ENCODE assay signal across 9 cellular contexts in the genomic region with DNA sequence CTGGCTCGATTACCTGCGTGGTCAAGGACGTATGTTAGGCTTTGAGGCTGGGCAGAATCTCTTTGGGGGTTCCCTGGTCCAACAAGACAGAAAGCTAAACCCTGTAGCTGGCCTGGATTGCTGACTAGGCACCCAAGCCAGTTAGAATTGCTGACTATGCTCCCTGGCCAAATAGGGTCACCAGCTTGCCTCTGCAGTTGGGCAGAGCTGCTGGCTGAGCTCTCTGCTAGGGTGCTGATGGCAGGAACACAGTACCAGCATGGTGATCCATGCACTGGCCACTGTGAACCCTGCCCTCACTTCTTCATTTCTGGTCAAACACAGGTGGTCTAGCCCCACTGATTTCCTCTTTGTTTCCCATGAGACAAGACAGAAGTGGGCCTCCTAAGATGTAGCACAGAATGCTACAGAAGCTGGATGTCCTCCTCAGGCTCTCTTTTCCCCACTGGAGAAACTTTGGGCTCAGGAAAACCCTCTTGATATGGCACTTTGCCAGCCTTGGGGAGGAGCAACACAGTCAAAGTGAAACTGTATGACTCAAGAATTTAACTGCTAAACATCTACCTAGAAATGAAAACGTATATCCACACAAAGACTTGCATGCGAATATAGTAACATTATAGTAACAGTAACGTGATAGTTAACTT. TPM values are rescaled to one million over a fixed set of nuclear protein-coding genes. Genes with fewer than 3 reads are reported as not detected.
DNase-seq lines count a peak whose midpoint lies in the region; ATAC-seq and TF ChIP-seq lines count a peak whose summit lies in the region.
"Had no signal": no experiment of that assay in that cellular context is flagged by ENCODE, and none has a peak within 500 bp of the region (broad histone marks: within the 10 kb centered on the region; RNA-seq: fewer than 3 reads in every experiment).

No MANE protein-coding gene starts in this region.

- peaks cover 17% of the 10 kb centered on the region for H3K9me3 Mint-ChIP-seq in dendritic cell treated with granulocyte-macrophage colony-stimulating factor and Interleukin-4, amounts not matched to agents 40 ng/mL and 50 ng/mL, for 4 days

- H3K4me3 ChIP-seq in A673 (ENCODE audit: low read depth, low read length, poor library complexity, severe bottlenecking), result no peak overlapping the region

- BruUV-seq in A673 (replicated peaks; lab: Mats Ljungman, UMichigan), result no TSS peak

- no peaks in the 10 kb centered on the region for H3K4me1 ChIP-seq in A673 (ENCODE audit: insufficient read depth, low read length, poor library complexity, severe bottlenecking)

- H3K27me3 Mint-ChIP-seq in dendritic cell treated with granulocyte-macrophage colony-stimulating factor and Interleukin-4, amounts not matched to agents 40 ng/mL and 50 ng/mL, for 4 days, result no peaks in the 10 kb centered on the region

- CTCF ChIA-PET in A673 (lab: Charles Lee), result no interaction called here
- CTCF ChIA-PET in HEK293T (lab: Yijun Ruan, JAX), result no interaction called here

- ATAC-seq in GM19452 (IDR thresholded peaks at IDR 0.05; ENCODE audit: unreplicated experiment) (peak; percentile 81), HG03469 (IDR thresholded peaks at IDR 0.05; ENCODE audit: unreplicated experiment) (no peak)

- peaks cover 27% of the 10 kb centered on the region for H3K4me1 Mint-ChIP-seq in dendritic cell treated with granulocyte-macrophage colony-stimulating factor and Interleukin-4, amounts not matched to agents 40 ng/mL and 50 ng/mL, for 4 days (ENCODE audit: low read depth)

- TF ChIP-seq CTCF in A673 (conservative IDR thresholded peaks at IDR 0.05; ENCODE audit: low read depth, low read length), result no peak

- POLR2A ChIA-PET in A673 (lab: Charles Lee; ENCODE audit: low non-redundant PET), result no interaction called here
- POLR2A ChIA-PET in HEK293T (lab: Yijun Ruan, JAX), result no interaction called here

- no peaks in the 10 kb centered on the region for H3K27me3 ChIP-seq in A673 (replicated peaks; ENCODE audit: insufficient read depth, low read depth, low read length, poor library complexity)

- no peak overlapping the region for H3K27ac ChIP-seq in A673 (ENCODE audit: low read depth, low read length, poor library complexity, severe bottlenecking)

- intact Hi-C loops in dendritic cell treated with granulocyte-macrophage colony-stimulating factor and Interleukin-4, amounts not matched to agents 40 ng/mL and 50 ng/mL, for 4 days (cut with micrococcal nuclease), result no loop called here
- intact Hi-C loops in A673 (cut with micrococcal nuclease; ENCODE audit: unreplicated experiment), result no loop called here

- DNase-seq in CD1c-positive myeloid dendritic cell (ENCODE audit: extremely low spot score), result peak; percentile 27
- peak; percentile 54 for DNase-seq in RPMI7951 (ENCODE audit: low read depth)
- no peak for DNase-seq in NCI-H1694 treated with DMSO at 0.1 percent for 48 hours (lab: John Stamatoyannopoulos, UW)
- DNase-seq in A673 (ENCODE audit: low spot score), result no peak
- DNase-seq in HEK293T (ENCODE audit: extremely low spot score), result no peak
- DNase-seq: posterior cingulate gyrus had no signal

- peaks cover 9% of the 10 kb centered on the region for H3K9me3 ChIP-seq in A673 (ENCODE audit: low read depth, low read length, poor library complexity, severe bottlenecking)

- H3K27ac Mint-ChIP-seq in dendritic cell treated with granulocyte-macrophage colony-stimulating factor and Interleukin-4, amounts not matched to agents 40 ng/mL and 50 ng/mL, for 4 days, result peak overlapping the region; percentile 63

- H3K4me3 Mint-ChIP-seq in dendritic cell treated with granulocyte-macrophage colony-stimulating factor and Interleukin-4, amounts not matched to agents 40 ng/mL and 50 ng/mL, for 4 days, result no peak overlapping the region

- H3K36me3 Mint-ChIP-seq in dendritic cell treated with granulocyte-macrophage colony-stimulating factor and Interleukin-4, amounts not matched to agents 40 ng/mL and 50 ng/mL, for 4 days (ENCODE audit: low read depth), result peaks cover 54% of the 10 kb centered on the region

- no peaks in the 10 kb centered on the region for H3K36me3 ChIP-seq in A673 (ENCODE audit: insufficient read depth, low read length, poor library complexity, severe bottlenecking)

TF ChIP-seq in HEK293T, 16 proteins besides CTCF, POLR2A, EP300 and RAD21:
- TF ChIP-seq ARNT (IDR thresholded peaks at IDR 0.05) (no peak), LEF1 (IDR thresholded peaks at IDR 0.05; ENCODE audit: borderline replicate concordance) (no peak), SP1 (IDR thresholded peaks at IDR 0.05) (no peak), L3MBTL2 (conservative IDR thresholded peaks at IDR 0.05) (no peak), BHLHE40 (IDR thresholded peaks at IDR 0.05; ENCODE audit: borderline replicate concordance) (no peak)

RNA-seq across cellular contexts. Expression of a gene that starts 20.8 kb away (rescaled TPM):
- total RNA-seq in RPMI7951 (2014; rRNA removed; shearing (Covaris generic)), result 9.0 and 15.1 TPM in 2 replicates
- 0.37 and 0.61 TPM in 2 replicates for total RNA-seq in A673 (2021)

Comparison
In these comparisons a context has a peak if more than half of its experiments do, and no peak if none do; other contexts are left out.
1. DNase-seq: peak in CD1c-positive myeloid dendritic cell (single experiment) and RPMI7951 (single experiment); none in NCI-H1694 treated with DMSO at 0.1 percent for 48 hours (single experiment), A673 (single experiment) and HEK293T (single experiment).